1 cellular context compared by ENCODE assay signal in genomic region chr5:16465544-16466432, GRCh38.
A peak's percentile ranks its signal among the peaks of the same experiment; 100 is the strongest.
TF ChIP-seq lines count a peak whose summit lies in the region.

ZNF622 (minus strand) TSS chr5:16465800; CDS start chr5:16465665, 135 bp downstream.

TF ChIP-seq in K562, 482 proteins besides CTCF, POLR2A, EP300 and RAD21 (continued from another document and continues in another):
- TF ChIP-seq RREB1 (CRISPR knock-in tag; IDR thresholded peaks at IDR 0.05) (no peak), KAT2B (IDR thresholded peaks at IDR 0.05; ENCODE audit: low read depth, low read length) (no peak), CBFB (CRISPR knock-in tag; IDR thresholded peaks at IDR 0.05) (peak; percentile 86), NRF1 (conservative IDR thresholded peaks at IDR 0.05 in 1 of 2, IDR thresholded peaks at IDR 0.05 in 1 of 2) (peak; percentile 35 to 41; a peak in 3 of 4 replicates), PML (IDR thresholded peaks at IDR 0.05; ENCODE audit: low read length) (peak; percentile 90), PPARD (CRISPR knock-in tag; IDR thresholded peaks at IDR 0.05) (no peak), NR4A1 (CRISPR knock-in tag; IDR thresholded peaks at IDR 0.05) (no peak), NR4A1 (tag; IDR thresholded peaks at IDR 0.05) (no peak), ZNF77 (CRISPR knock-in tag; IDR thresholded peaks at IDR 0.05) (no peak), RAD51 (IDR thresholded peaks at IDR 0.05; ENCODE audit: borderline replicate concordance, low read depth) (no peak), FOS (IDR thresholded peaks at IDR 0.05; ENCODE audit: extremely low read depth, insufficient read length) (no peak), STAG1 (CRISPR knock-in tag; IDR thresholded peaks at IDR 0.05; ENCODE audit: borderline replicate concordance) (no peak), GABPB1 (CRISPR knock-in tag; IDR thresholded peaks at IDR 0.05) (peak; percentile 96), ZNF780A (CRISPR knock-in tag; IDR thresholded peaks at IDR 0.05) (no peak), E2F6 (IDR thresholded peaks at IDR 0.05; ENCODE audit: borderline replicate concordance in 1 of 2, extremely low read depth in 1 of 2, insufficient read depth in 1 of 2, insufficient read length in 1 of 2, low read depth in 1 of 2, low read length in 1 of 2, poor library complexity in 1 of 2, severe bottlenecking in 1 of 2) (peak; percentile 15 to 18), CLOCK (CRISPR knock-in tag; IDR thresholded peaks at IDR 0.05; ENCODE audit: borderline replicate concordance) (no peak), KLF1 (tag; IDR thresholded peaks at IDR 0.05) (no peak), CREB1 (IDR thresholded peaks at IDR 0.05) (peak; percentile 57; the same call in 1 of the 2 replicates), CREB1 (CRISPR knock-in tag; IDR thresholded peaks at IDR 0.05) (peak; percentile 67), HMG20B (CRISPR knock-in tag; IDR thresholded peaks at IDR 0.05) (no peak; the same call in 1 of the 2 replicates), POLR3G (IDR thresholded peaks at IDR 0.05; ENCODE audit: extremely low read depth, insufficient read length, insufficient replicate concordance) (no peak), ARID2 (IDR thresholded peaks at IDR 0.05) (no peak), CXXC5 (CRISPR knock-in tag; IDR thresholded peaks at IDR 0.05) (peak; percentile 65), TEAD1 (CRISPR knock-in tag; IDR thresholded peaks at IDR 0.05) (peak in 1 of 2 experiments; percentile 82; a peak in 1 of 4 replicates), POLR2AphosphoS2 (IDR thresholded peaks at IDR 0.05; ENCODE audit: low read length) (peak; percentile 86; the same call in 1 of the 2 replicates), TEAD2 (tag; IDR thresholded peaks at IDR 0.05) (no peak), HDAC8 (tag; IDR thresholded peaks at IDR 0.05) (no peak), RBM22 (IDR thresholded peaks at IDR 0.05; ENCODE audit: low read depth, low read length, poor library complexity, severe bottlenecking) (no peak), RBM17 (IDR thresholded peaks at IDR 0.05; ENCODE audit: borderline replicate concordance, low read depth, low read length) (no peak), PATZ1 (CRISPR knock-in tag; IDR thresholded peaks at IDR 0.05; ENCODE audit: borderline replicate concordance) (no peak), TARDBP (IDR thresholded peaks at IDR 0.05) (no peak), BCOR (IDR thresholded peaks at IDR 0.05) (no peak), TAF1 (IDR thresholded peaks at IDR 0.05; ENCODE audit: control insufficient read depth, extremely low read depth, insufficient read depth, low read length, severe bottlenecking) (peak; percentile 97), MAFG (tag; conservative IDR thresholded peaks at IDR 0.05) (no peak), ZC3H8 (IDR thresholded peaks at IDR 0.05) (no peak), MED1 (CRISPR knock-in tag; IDR thresholded peaks at IDR 0.05; ENCODE audit: borderline replicate concordance) (no peak), MNT (conservative IDR thresholded peaks at IDR 0.05) (peak; percentile 79 to 90), ZNF143 (CRISPR knock-in tag; IDR thresholded peaks at IDR 0.05) (peak; percentile 52; the same call in 1 of the 2 replicates), BRD9 (IDR thresholded peaks at IDR 0.05; ENCODE audit: low read depth, partially characterized antibody) (no peak), ZNF407 (IDR thresholded peaks at IDR 0.05; ENCODE audit: low read depth) (no peak), CREB5 (CRISPR knock-in tag; IDR thresholded peaks at IDR 0.05) (no peak)
